In the genomic region with DNA sequence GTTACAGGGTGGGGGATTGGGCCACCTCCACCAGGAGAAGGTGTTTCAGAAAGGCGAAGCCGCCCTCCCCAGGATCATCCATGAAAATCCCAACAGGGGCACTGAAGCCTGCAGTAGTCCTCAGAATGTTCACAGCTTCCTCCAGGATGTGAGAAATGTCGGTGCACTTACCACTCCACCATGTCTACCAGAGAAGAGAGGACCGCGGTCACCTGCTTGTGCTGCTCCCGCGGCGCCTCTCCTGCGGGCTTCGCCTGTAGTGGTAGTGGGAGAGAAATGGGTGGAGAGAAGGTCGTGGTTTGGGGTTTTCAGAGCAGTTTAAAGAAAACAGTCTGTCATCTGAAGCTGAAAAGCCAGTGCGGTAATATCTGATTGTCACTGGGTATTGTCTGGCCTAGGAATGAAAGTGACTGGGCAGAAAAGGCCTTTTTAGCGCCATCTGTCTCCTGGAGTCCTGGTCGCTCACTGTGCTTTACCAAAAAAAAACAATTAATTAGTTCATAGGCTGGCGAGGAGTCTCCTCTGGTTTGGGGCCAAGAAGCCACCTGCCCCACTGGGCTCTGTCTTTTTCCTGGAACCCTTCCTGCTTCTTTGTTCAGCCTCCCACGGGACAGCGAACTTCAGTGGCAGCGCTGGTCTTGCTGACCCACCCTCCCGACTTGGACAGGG, we compare ENCODE assay signal across 25 cellular contexts. TPM values are rescaled to one million over a fixed set of nuclear protein-coding genes. Genes with fewer than 3 reads are reported as not detected.
A peak's percentile ranks its signal among the peaks of the same experiment; 100 is the strongest.
DNase-seq lines count a peak whose midpoint lies in the region; ATAC-seq and TF ChIP-seq lines count a peak whose summit lies in the region.
"Had no signal": no experiment of that assay in that cellular context is flagged by ENCODE, and none has a peak within 500 bp of the region (broad histone marks: within the 10 kb centered on the region; RNA-seq: fewer than 3 reads in every experiment).

No MANE protein-coding gene starts in this region.

- no peak for ATAC-seq in HG02588 (IDR thresholded peaks at IDR 0.05; ENCODE audit: unreplicated experiment)
- ATAC-seq: activated CD4-positive, alpha-beta T cell treated with anti-CD3 and anti-CD28 coated beads for 36 hours; activated CD8-positive, alpha-beta T cell treated with anti-CD3 and anti-CD28 coated beads, Interleukin-2, amount 10 ng/mL, durations not matched to agents 7 days and 5 days; gastrocnemius medialis; left cardiac atrium; T-cell; upper lobe of right lung had no signal

- no peak for TF ChIP-seq RAD21 in SK-N-SH (IDR thresholded peaks at IDR 0.05; ENCODE audit: low read length)

- H3K79me2 ChIP-seq in SK-N-SH (ENCODE audit: insufficient read depth) = no peaks in the 10 kb centered on the region
- H3K79me2 ChIP-seq: hepatocyte had no signal

- WGBS in SK-N-SH (ENCODE audit: low lambda C conversion rate) = 73% methylated on average over 19 of the region's 19 CpGs

- H3K4me2 ChIP-seq in BLaER1 treated with 17β-estradiol and CSF1 and Interleukin-3, amounts not matched to agents 10 nM and 100 nM = peak overlapping the region in 8 of 11 experiments; percentile 34 to 58 (median 46); a peak in 14 of 22 replicates
- no peak overlapping the region for H3K4me2 ChIP-seq in SK-N-SH
- H3K4me2 ChIP-seq: hepatocyte had no signal

- POLR2A ChIA-PET in SK-N-SH (lab: Yijun Ruan, JAX) = no interaction called here

- H3K4me1 ChIP-seq in BLaER1 treated with 17β-estradiol and CSF1 and Interleukin-3, amounts not matched to agents 10 nM and 100 nM = peaks cover 0 to 12% (median 8%) of the 10 kb centered on the region in 10 experiments; a peak in 11 of 20 replicates
- peaks cover 0 to 10% of the 10 kb centered on the region in 2 experiments; a peak in 1 of 4 replicates for H3K4me1 ChIP-seq in SK-N-SH (ENCODE audit: control insufficient read depth in 1 of 2, insufficient read depth in 2 of 2, low read depth in 1 of 2, low read length in 1 of 2)
- H3K4me1 ChIP-seq: gastrocnemius medialis, prostate gland, SJCRH30, suprapubic skin, upper lobe of right lung had no signal

- CTCF ChIA-PET in SK-N-SH (lab: Yijun Ruan, JAX) = interaction anchor here (2.0 kb wide), 1 partner anchor 16 kb away, joined by 5 read pairs; no protein-coding TSS in a partner anchor

- peaks cover 0 to 12% (median 3%) of the 10 kb centered on the region in 11 experiments; a peak in 6 of 22 replicates for H3K9me3 ChIP-seq in BLaER1 treated with 17β-estradiol and CSF1 and Interleukin-3, amounts not matched to agents 10 nM and 100 nM (replicated peaks in 1 of 11)
- H3K9me3 ChIP-seq in SK-N-SH = no peaks in the 10 kb centered on the region
- H3K9me3 ChIP-seq: gastrocnemius medialis, neutrophil, prostate gland, suprapubic skin, upper lobe of right lung had no signal

- H3F3A ChIP-seq in SK-N-SH (replicated peaks; ENCODE audit: insufficient read depth) = no peaks in the 10 kb centered on the region

- TF ChIP-seq CTCF in GM20000 (IDR thresholded peaks at IDR 0.05; ENCODE audit: extremely low read depth, missing control alignments) = no peak
- no peak for TF ChIP-seq CTCF in SK-N-SH (IDR thresholded peaks at IDR 0.05)

- H3K27ac ChIP-seq in BLaER1 treated with 17β-estradiol and CSF1 and Interleukin-3, amounts not matched to agents 10 nM and 100 nM = no peak overlapping the region
- H3K27ac ChIP-seq in SK-N-SH (ENCODE audit: low read depth in 2 of 2, low read length in 1 of 2) = 0 out of 4 replicates have a peak overlapping the region, but pooled peaks of 1 of the 2 experiments have one; percentile 23
- H3K27ac ChIP-seq: cardiac muscle cell, gastrocnemius medialis, hepatocyte, neutrophil, prostate gland, SJCRH30, suprapubic skin, upper lobe of right lung had no signal

- no peak overlapping the region for H3K4me3 ChIP-seq in BLaER1 treated with 17β-estradiol and CSF1 and Interleukin-3, amounts not matched to agents 10 nM and 100 nM
- H3K4me3 ChIP-seq in SK-N-SH (ENCODE audit: low read depth in 2 of 2, low read length in 1 of 2) = no peak overlapping the region
- H3K4me3 ChIP-seq: cardiac muscle cell, gastrocnemius medialis, hepatocyte, prostate gland, SJCRH30, suprapubic skin, upper lobe of right lung had no signal

- TF ChIP-seq EP300 in SK-N-SH (IDR thresholded peaks at IDR 0.05; ENCODE audit: borderline replicate concordance in 1 of 2, low read depth in 1 of 2, low read length in 1 of 2) = no peak

- peak; percentile 1 for DNase-seq in GM20000 (ENCODE audit: low spot score)
- DNase-seq in SK-N-SH = peak; percentile 54
- peak; percentile 47 for DNase-seq in myocyte (ENCODE audit: low read depth)
- DNase-seq in NCI-H2227 treated with DMSO at 0.1 percent for 48 hours (lab: John Stamatoyannopoulos, UW) = no peak
- no peak for DNase-seq in T-helper 2 cell
- DNase-seq: activated CD4-positive, alpha-beta T cell treated with anti-CD3 and anti-CD28 coated beads for 36 hours; activated CD8-positive, alpha-beta T cell treated with anti-CD3 and anti-CD28 coated beads, Interleukin-2, amount 10 ng/mL, durations not matched to agents 7 days and 5 days; activated T-cell treated with anti-CD3 and anti-CD28 coated beads for 4 hours; anterior cingulate cortex; Calu3; gastrocnemius medialis; HFFc6; left cardiac atrium; NCI-H526; stimulated activated CD4-positive, alpha-beta T cell treated with anti-CD3 and anti-CD28 coated beads, Interleukin-4, amount 100 ng/mL, for 4 hours; T-cell; upper lobe of right lung had no signal

- H3K36me3 ChIP-seq in BLaER1 treated with 17β-estradiol and CSF1 and Interleukin-3, amounts not matched to agents 10 nM and 100 nM = no peaks in the 10 kb centered on the region
- H3K36me3 ChIP-seq in SK-N-SH (replicated peaks in 1 of 2; ENCODE audit: control insufficient read depth in 1 of 2, insufficient read depth in 2 of 2, low read length in 1 of 2) = no peaks in the 10 kb centered on the region
- H3K36me3 ChIP-seq: cardiac muscle cell, gastrocnemius medialis, neutrophil, prostate gland, SJCRH30, suprapubic skin, upper lobe of right lung had no signal

- H3K9me2 ChIP-seq in SK-N-SH = no peaks in the 10 kb centered on the region

- peaks cover 0 to 7% (median 0%) of the 10 kb centered on the region in 11 experiments; a peak in 2 of 22 replicates for H3K27me3 ChIP-seq in BLaER1 treated with 17β-estradiol and CSF1 and Interleukin-3, amounts not matched to agents 10 nM and 100 nM
- no peaks in the 10 kb centered on the region for H3K27me3 ChIP-seq in SK-N-SH (ENCODE audit: insufficient read depth)
- H3K27me3 ChIP-seq: cardiac muscle cell, hepatocyte, upper lobe of right lung had no signal

- H3K9ac ChIP-seq in BLaER1 treated with 17β-estradiol and CSF1 and Interleukin-3, amounts not matched to agents 10 nM and 100 nM = no peak overlapping the region
- H3K9ac ChIP-seq in SK-N-SH = no peak overlapping the region

- no peak overlapping the region for H2AFZ ChIP-seq in SK-N-SH (ENCODE audit: low read depth)
- H2AFZ ChIP-seq: hepatocyte had no signal

- peaks cover 0 to 5% (median 0%) of the 10 kb centered on the region in 11 experiments; a peak in 2 of 22 replicates for H4K20me1 ChIP-seq in BLaER1 treated with 17β-estradiol and CSF1 and Interleukin-3, amounts not matched to agents 10 nM and 100 nM
- no peaks in the 10 kb centered on the region for H4K20me1 ChIP-seq in SK-N-SH (ENCODE audit: insufficient read depth)

TF ChIP-seq in SK-N-SH, 30 proteins besides CTCF, POLR2A, EP300 and RAD21:
- no peak for TF ChIP-seq SMC3 (IDR thresholded peaks at IDR 0.05; ENCODE audit: low read depth, low read length)
- no peak for TF ChIP-seq TCF12 (IDR thresholded peaks at IDR 0.05)
- TF ChIP-seq POLR2AphosphoS5 (IDR thresholded peaks at IDR 0.05; ENCODE audit: low read depth, low read length) = no peak
- no peak for TF ChIP-seq MEF2A (IDR thresholded peaks at IDR 0.05; ENCODE audit: borderline replicate concordance, low read depth)
- no peak for TF ChIP-seq USF2 (IDR thresholded peaks at IDR 0.05; ENCODE audit: borderline replicate concordance, low read depth, low read length)
- TF ChIP-seq RFX5 (IDR thresholded peaks at IDR 0.05; ENCODE audit: low read length) = no peak
- TF ChIP-seq EZH2phosphoT487 (IDR thresholded peaks at IDR 0.05; ENCODE audit: borderline replicate concordance, low read depth) = no peak
- TF ChIP-seq, protein P1, sequence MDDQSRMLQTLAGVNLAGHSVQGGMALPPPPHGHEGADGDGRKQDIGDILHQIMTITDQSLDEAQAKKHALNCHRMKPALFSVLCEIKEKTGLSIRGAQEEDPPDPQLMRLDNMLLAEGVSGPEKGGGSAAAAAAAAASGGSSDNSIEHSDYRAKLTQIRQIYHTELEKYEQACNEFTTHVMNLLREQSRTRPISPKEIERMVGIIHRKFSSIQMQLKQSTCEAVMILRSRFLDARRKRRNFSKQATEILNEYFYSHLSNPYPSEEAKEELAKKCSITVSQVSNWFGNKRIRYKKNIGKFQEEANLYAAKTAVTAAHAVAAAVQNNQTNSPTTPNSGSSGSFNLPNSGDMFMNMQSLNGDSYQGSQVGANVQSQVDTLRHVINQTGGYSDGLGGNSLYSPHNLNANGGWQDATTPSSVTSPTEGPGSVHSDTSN (IDR thresholded peaks at IDR 0.05) = no peak
- no peak for TF ChIP-seq CHD2 (IDR thresholded peaks at IDR 0.05; ENCODE audit: low read length, partially characterized antibody)
- TF ChIP-seq YY1 (IDR thresholded peaks at IDR 0.05; ENCODE audit: low read depth) = no peak
- TF ChIP-seq NFIC (IDR thresholded peaks at IDR 0.05; ENCODE audit: borderline replicate concordance) = no peak

RNA-seq across cellular contexts. Expression of gene PPP1R26, which starts 23.0 kb away (rescaled TPM):
- polyA plus RNA-seq in SK-N-SH (2012; rRNA removed) = 18.6 and 20.1 TPM in 2 replicates
- 11.6 and 16.6 TPM in 2 replicates for polyA plus RNA-seq in SK-N-SH (2012; cell fraction: cytosol; rRNA removed)
- 31.3 and 32.1 TPM in 2 replicates for polyA plus RNA-seq in SK-N-SH (2012; cell fraction: nucleus; rRNA removed)
- total RNA-seq in myocyte = 14.3 and 15.2 TPM in 2 replicates
- polyA plus RNA-seq in myocyte (2012) = 8.9 TPM
- total RNA-seq: activated CD8-positive, alpha-beta T cell treated with anti-CD3 and anti-CD28 coated beads, Interleukin-2, amount 10 ng/mL, durations not matched to agents 7 days and 5 days had no signal

RNA-seq across cellular contexts. Expression of gene MRPS2, which starts 43.9 kb away (rescaled TPM):
- polyA plus RNA-seq in SK-N-SH (2012; rRNA removed) = 113 and 116 TPM in 2 replicates
- polyA plus RNA-seq in SK-N-SH (2012; cell fraction: cytosol; rRNA removed) = 36.6 and 76.5 TPM in 2 replicates
- polyA plus RNA-seq in SK-N-SH (2012; cell fraction: nucleus; rRNA removed) = 59.4 and 94.1 TPM in 2 replicates
- total RNA-seq in myocyte = 28.1 and 39.2 TPM in 2 replicates
- 36.6 TPM for polyA plus RNA-seq in myocyte (2012)

Comparison
In these comparisons a context has a peak if more than half of its experiments do, and no peak if none do; other contexts are left out.
1. DNase-seq: peak in GM20000 (single experiment), SK-N-SH (single experiment) and myocyte (single experiment); none in NCI-H2227 treated with DMSO at 0.1 percent for 48 hours (single experiment) and T-helper 2 cell (0 of 5).